ENCODE assay signal across 8 cellular contexts in genomic region chr17:81869221-81870154, GRCh38. TPM values are rescaled to one million over a fixed set of nuclear protein-coding genes. Genes with fewer than 3 reads are reported as not detected.
DNase-seq lines count a peak whose midpoint lies in the region; ATAC-seq lines count a peak whose summit lies in the region.

No MANE protein-coding gene starts in this region.

- H3K4me3 ChIP-seq in duodenal mucosa (ENCODE audit: low read depth in 1 of 2, low read length in 2 of 2) = peak overlapping the region; percentile 81 to 89
- peak overlapping the region; percentile 78 for H3K4me3 ChIP-seq in thymus (ENCODE audit: low read length)

- H3K27me3 ChIP-seq in duodenal mucosa (ENCODE audit: control insufficient read depth in 1 of 2, insufficient read depth in 2 of 2, low read length in 2 of 2) = no peaks in the 10 kb centered on the region
- H3K27me3 ChIP-seq in thymus (ENCODE audit: control insufficient read depth, insufficient read depth) = no peaks in the 10 kb centered on the region

- H3K4me1 Mint-ChIP-seq in T-cell = peaks cover 35 to 51% (median 39%) of the 10 kb centered on the region in 3 donors

- H3K9me3 Mint-ChIP-seq in T-cell = no peaks in the 10 kb centered on the region

- 59% methylated on average over 52 of the region's 52 CpGs for WGBS in thymus

- H3K36me3 ChIP-seq in duodenal mucosa (ENCODE audit: control insufficient read depth in 1 of 2, insufficient read depth in 2 of 2, low read length in 2 of 2) (peaks cover 14 to 20% of the 10 kb centered on the region in 2 donors), thymus (ENCODE audit: control insufficient read depth, insufficient read depth) (peaks cover 38% of the 10 kb centered on the region)

- H3K4me1 ChIP-seq in duodenal mucosa (ENCODE audit: control insufficient read depth in 1 of 2, insufficient read depth in 2 of 2, low read length in 2 of 2) (peaks cover 54 to 63% of the 10 kb centered on the region in 2 donors), thymus (ENCODE audit: control insufficient read depth, insufficient read depth, low read length) (peaks cover 5% of the 10 kb centered on the region)

- H3K36me3 Mint-ChIP-seq in T-cell = no peaks in the 10 kb centered on the region

- peak; percentile 28 for DNase-seq in activated CD4-positive, alpha-beta T cell treated with anti-CD3 and anti-CD28 coated beads for 1 hour
- DNase-seq in activated CD4-positive, alpha-beta T cell treated with anti-CD3 and anti-CD28 coated beads, Interleukin-2, amount 50 U/mL, for 4 hours = no peak
- DNase-seq in T-cell (peak in 7 of 34 experiments; percentile 15 to 42 (median 27)), midbrain (lab: John Stamatoyannopoulos, UW) (peak; percentile 8), superior temporal gyrus (ENCODE audit: extremely low spot score) (no peak), NCI-H146 treated with DMSO at 0.1 percent for 48 hours (lab: John Stamatoyannopoulos, UW; ENCODE audit: unreplicated experiment) (no peak)

- H3K27ac ChIP-seq in duodenal mucosa (ENCODE audit: low read depth, low read length) = peak overlapping the region; percentile 93
- H3K27ac ChIP-seq in thymus (ENCODE audit: low read depth) = peak overlapping the region; percentile 91

- CTCF ChIA-PET in T-cell (lab: Charles Lee) = interaction anchor here (0.5 to 0.7 kb wide), 2 partner anchors 81 to 84 kb away, joined by 3 to 4 read pairs; no protein-coding TSS in a partner anchor

- no peak for ATAC-seq in T-cell (replicated peaks in 1 of 4)

- H3K9me3 ChIP-seq in duodenal mucosa (ENCODE audit: control insufficient read depth in 1 of 2, low read length in 2 of 2) = no peaks in the 10 kb centered on the region
- no peaks in the 10 kb centered on the region for H3K9me3 ChIP-seq in thymus (ENCODE audit: control insufficient read depth)

- peak overlapping the region; percentile 89 to 97 for H3K9ac ChIP-seq in duodenal mucosa (ENCODE audit: low read depth in 1 of 2, low read length in 2 of 2)

- H3K27me3 Mint-ChIP-seq in T-cell = no peaks in the 10 kb centered on the region

- peak overlapping the region; percentile 87 to 88 for H3K27ac Mint-ChIP-seq in T-cell

- POLR2A ChIA-PET in T-cell (lab: Charles Lee) = no interaction called here

- H3K4me3 Mint-ChIP-seq in T-cell = peak overlapping the region; percentile 81 to 84 (median 82)

RNA-seq across cellular contexts. Expression of gene ARHGDIA, which starts 1.6 kb away (rescaled TPM):
- total RNA-seq in T-cell = 100 to 1,000 TPM; 473 to 577 (median 504) TPM
- 189 TPM for polyA plus RNA-seq in thymus

RNA-seq across cellular contexts. Expression of gene P4HB, which starts 9.2 kb away (rescaled TPM):
- total RNA-seq in T-cell = 100 to 1,000 TPM; 228 to 324 (median 269) TPM
- 219 TPM for polyA plus RNA-seq in thymus

RNA-seq across cellular contexts. Expression of gene ALYREF, which starts 21.9 kb away (rescaled TPM):
- 10 to 100 TPM; 58.2 to 82.9 (median 63.4) TPM for total RNA-seq in T-cell
- polyA plus RNA-seq in thymus = 42.9 TPM

RNA-seq across cellular contexts. Expression of gene ANAPC11, which starts 22.0 kb away (rescaled TPM):
- total RNA-seq in T-cell = 10 to 100 TPM; 37.6 to 61.3 (median 51.1) TPM
- polyA plus RNA-seq in thymus = 127 TPM

RNA-seq across cellular contexts. Expression of gene NPB, which starts 32.5 kb away (rescaled TPM):
- total RNA-seq in T-cell = under 1 TPM; 0.16 to 0.51 (median 0.41) TPM
- polyA plus RNA-seq in thymus = 3.5 TPM

Comparison
In these comparisons a context has a peak if more than half of its experiments do, and no peak if none do; other contexts are left out.
1. DNase-seq: peak in activated CD4-positive, alpha-beta T cell treated with anti-CD3 and anti-CD28 coated beads for 1 hour (single experiment) and midbrain (single experiment); none in activated CD4-positive, alpha-beta T cell treated with anti-CD3 and anti-CD28 coated beads, Interleukin-2, amount 50 U/mL, for 4 hours (0 of 2), superior temporal gyrus (single experiment) and NCI-H146 treated with DMSO at 0.1 percent for 48 hours (single experiment).